ENCODE assay signal across 12 cellular contexts in genomic region chr12:2897418-2897817, GRCh38. TPM values are rescaled to one million over a fixed set of nuclear protein-coding genes. Genes with fewer than 3 reads are reported as not detected.
"Had no signal": no experiment of that assay in that cellular context is flagged by ENCODE, and none has a peak within 500 bp of the region (broad histone marks: within the 10 kb centered on the region; RNA-seq: fewer than 3 reads in every experiment).

No MANE protein-coding gene starts in this region.

- H3K4me3 ChIP-seq: GM23248, GM23338, HAP-1 had no signal

- H2AFZ ChIP-seq: GM23248, GM23338 had no signal

- H3K27ac ChIP-seq: GM23248 had no signal

- FAIRE-seq: H1, H54 had no signal

- H3K9ac ChIP-seq: GM23248 had no signal

- H3K9me3 Mint-ChIP-seq: GM23338, H9, HFFc6 had no signal

- DNase-seq: GM23248, GOT3, H7, H9, HCEC 1CT, HFFc6 had no signal

- H3K36me3 ChIP-seq: HAP-1 had no signal

- H3K9me3 ChIP-seq: HAP-1 had no signal

- H3K4me3 Mint-ChIP-seq: GM23338, H9, HFFc6 had no signal

- H3K4me2 ChIP-seq: GM23338 had no signal

- ATAC-seq: GM23338, HCT116 had no signal

- H3K27ac Mint-ChIP-seq: GM23338, H9, HFFc6 had no signal

- H3K4me1 Mint-ChIP-seq: GM23338 had no signal

RNA-seq across cellular contexts. Expression of gene TEX52, which starts 40.6 kb away (rescaled TPM):
- total RNA-seq: GM23248, GM23338, H1, H4, H7, HFFc6 had no signal
- polyA plus RNA-seq: GM23248, GM23338, H1 had no signal
